Comparison of ENCODE assay signal across 14 cellular contexts in genomic region chr1:38213720-38214367, GRCh38.
DNase-seq lines count a peak whose midpoint lies in the region; ATAC-seq lines count a peak whose summit lies in the region.
"Had no signal": no experiment of that assay in that cellular context is flagged by ENCODE, and none has a peak within 500 bp of the region (broad histone marks: within the 10 kb centered on the region; RNA-seq: fewer than 3 reads in every experiment).

No MANE protein-coding gene starts in this region.

- DNase-seq in stimulated activated CD4-positive, alpha-beta T cell treated with anti-CD3 and anti-CD28 coated beads, Interleukin-15, amount 100 ng/mL, for 24 hours: peak; percentile 3
- no peak for DNase-seq in stimulated activated CD4-positive, alpha-beta T cell treated with anti-CD3 and anti-CD28 coated beads, Interleukin-4, amount 100 ng/mL, for 24 hours
- DNase-seq in RPMI7951 (ENCODE audit: low read depth): peak; percentile 58
- peak; percentile 4 for DNase-seq in kidney glomerular epithelial cell (lab: John Stamatoyannopoulos, UW)
- DNase-seq in aorta: no peak
- DNase-seq in RPMI8226: no peak
- DNase-seq: activated CD4-positive, alpha-beta T cell treated with anti-CD3 and anti-CD28 coated beads for 4 hours; cerebellar nuclear complex; islet precursor cell; PC-9; SW 1271 had no signal

- H3K4me1 ChIP-seq in aorta (ENCODE audit: control insufficient read depth in 1 of 2, insufficient read depth in 2 of 2, low read length in 2 of 2): no peaks in the 10 kb centered on the region
- H3K4me1 ChIP-seq: prostate gland had no signal

- no peaks in the 10 kb centered on the region for H3K9me3 ChIP-seq in aorta (ENCODE audit: control insufficient read depth, low read length)
- H3K9me3 ChIP-seq: prostate gland had no signal

- intact Hi-C loops in aorta (cut with DNase I): no loop called here

- no peaks in the 10 kb centered on the region for H3K27me3 ChIP-seq in aorta (ENCODE audit: control insufficient read depth in 1 of 2, insufficient read depth in 2 of 2, low read length in 1 of 2)

- H3K27ac ChIP-seq in aorta (ENCODE audit: low read depth in 1 of 2, low read length in 2 of 2): no peak overlapping the region
- H3K27ac ChIP-seq: PC-9, prostate gland had no signal

- WGBS in aorta, 2 donors: 61 to 62% methylated on average over 25 of the region's 25 CpGs

- no peak overlapping the region for H3K4me3 ChIP-seq in aorta (ENCODE audit: low read length in 2 of 2)
- H3K4me3 ChIP-seq: PC-9, prostate gland had no signal

- ATAC-seq in aorta (ENCODE audit: low FRiP score): peak; percentile 40
- ATAC-seq in HG02571 (IDR thresholded peaks at IDR 0.05; ENCODE audit: unreplicated experiment): no peak
- no peak for ATAC-seq in HG02623 (IDR thresholded peaks at IDR 0.05; ENCODE audit: unreplicated experiment)

- H3K36me3 ChIP-seq in aorta (ENCODE audit: control insufficient read depth in 1 of 2, insufficient read depth in 2 of 2, low read length in 1 of 2): no peaks in the 10 kb centered on the region
- H3K36me3 ChIP-seq: prostate gland had no signal

Comparison
In these comparisons a context has a peak if more than half of its experiments do, and no peak if none do; other contexts are left out.
1. DNase-seq: peak in stimulated activated CD4-positive, alpha-beta T cell treated with anti-CD3 and anti-CD28 coated beads, Interleukin-15, amount 100 ng/mL, for 24 hours (single experiment), RPMI7951 (single experiment) and kidney glomerular epithelial cell (single experiment); none in stimulated activated CD4-positive, alpha-beta T cell treated with anti-CD3 and anti-CD28 coated beads, Interleukin-4, amount 100 ng/mL, for 24 hours (single experiment), aorta (0 of 2) and RPMI8226 (single experiment).